Comparison of ENCODE assay signal across 10 cellular contexts in genomic region chr6:34638834-34639736, GRCh38. TPM values are rescaled to one million over a fixed set of nuclear protein-coding genes. Genes with fewer than 3 reads are reported as not detected.
DNase-seq lines count a peak whose midpoint lies in the region; ATAC-seq and TF ChIP-seq lines count a peak whose summit lies in the region.
"Had no signal": no experiment of that assay in that cellular context is flagged by ENCODE, and none has a peak within 500 bp of the region (broad histone marks: within the 10 kb centered on the region; RNA-seq: fewer than 3 reads in every experiment).

No MANE protein-coding gene starts in this region.

- peaks cover 22% of the 10 kb centered on the region for H3K4me1 Mint-ChIP-seq in Calu3 (ENCODE audit: low read depth, unreplicated experiment)
- H3K4me1 Mint-ChIP-seq: endodermal cell had no signal

- CTCF ChIA-PET in Calu3 (lab: Charles Lee): interaction anchor here (0.9 to 2.0 kb wide), 2 partner anchors 11 to 18 kb away, joined by 7 to 9 read pairs; no protein-coding TSS in a partner anchor

- peak; percentile 55 for ATAC-seq in HG02973 (IDR thresholded peaks at IDR 0.05; ENCODE audit: unreplicated experiment)

- H3K27me3 Mint-ChIP-seq in Calu3 (ENCODE audit: unreplicated experiment): no peaks in the 10 kb centered on the region

- H3K36me3 Mint-ChIP-seq in Calu3 (ENCODE audit: insufficient read depth, unreplicated experiment): peaks cover 13% of the 10 kb centered on the region

- no peak for TF ChIP-seq CTCF in Calu3 (IDR thresholded peaks at IDR 0.05; ENCODE audit: unreplicated experiment)
- TF ChIP-seq CTCF in fibroblast of mammary gland (conservative IDR thresholded peaks at IDR 0.05; ENCODE audit: control insufficient read depth, insufficient read depth, low read depth, low read length): no peak
- TF ChIP-seq CTCF in suprapubic skin (IDR thresholded peaks at IDR 0.05): no peak

- TF ChIP-seq EP300 in suprapubic skin (IDR thresholded peaks at IDR 0.05): no peak

- no peaks in the 10 kb centered on the region for H3K9me3 Mint-ChIP-seq in Calu3 (ENCODE audit: low read depth, unreplicated experiment)
- H3K9me3 Mint-ChIP-seq: endodermal cell had no signal

- intact Hi-C loops in Calu3 (cut with micrococcal nuclease; ENCODE audit: unreplicated experiment): no loop called here

- no peaks in the 10 kb centered on the region for H3K27me3 ChIP-seq in suprapubic skin

- H3K27ac ChIP-seq in suprapubic skin: no peak overlapping the region

- H3K27ac Mint-ChIP-seq in Calu3 (ENCODE audit: unreplicated experiment): peak overlapping the region; percentile 0
- H3K27ac Mint-ChIP-seq: endodermal cell had no signal

- TF ChIP-seq POLR2A in suprapubic skin (IDR thresholded peaks at IDR 0.05): no peak

- no peaks in the 10 kb centered on the region for H3K4me1 ChIP-seq in suprapubic skin

- H3K36me3 ChIP-seq in suprapubic skin: peaks cover 13% of the 10 kb centered on the region

- no TSS peak for BruUV-seq in Calu3 (replicated peaks; lab: Mats Ljungman, UMichigan)

- WGBS in suprapubic skin: 94% methylated on average over 6 of the region's 6 CpGs

- no peak for DNase-seq in Calu3
- DNase-seq in GM19238 (ENCODE audit: insufficient read length, low spot score): peak; percentile 27
- peak; percentile 47 for DNase-seq in fibroblast of mammary gland (ENCODE audit: low read depth)
- DNase-seq in cerebellum (ENCODE audit: low spot score): no peak
- no peak for DNase-seq in suprapubic skin (ENCODE audit: low spot score in 2 of 2)
- DNase-seq in LoVo (ENCODE audit: low spot score): no peak
- DNase-seq in COLO668 (lab: John Stamatoyannopoulos, UW; ENCODE audit: unreplicated experiment): no peak
- DNase-seq: activated CD8-positive, alpha-beta memory T cell treated with anti-CD3 and anti-CD28 coated beads, Interleukin-2, amount 50 U/mL, for 48 hours; endodermal cell had no signal

- no peak overlapping the region for H3K4me3 Mint-ChIP-seq in Calu3 (ENCODE audit: low read depth, unreplicated experiment)
- H3K4me3 Mint-ChIP-seq: endodermal cell had no signal

- H3K9me3 ChIP-seq in suprapubic skin: no peaks in the 10 kb centered on the region

- H3K4me3 ChIP-seq in fibroblast of mammary gland (ENCODE audit: control insufficient read depth, low read depth, low read length): no peak overlapping the region
- no peak overlapping the region for H3K4me3 ChIP-seq in suprapubic skin

RNA-seq across cellular contexts. Expression of gene ILRUN, which starts 57.5 kb away (rescaled TPM):
- total RNA-seq in Calu3 (2022) (137 and 145 TPM in 2 replicates), cerebellum (19.2 TPM), suprapubic skin (10 to 100 TPM; 65.0 to 86.5 (median 69.6) TPM)

Comparison
In these comparisons a context has a peak if more than half of its experiments do, and no peak if none do; other contexts are left out.
1. DNase-seq: peak in GM19238 (single experiment) and fibroblast of mammary gland (single experiment); none in Calu3 (single experiment), cerebellum (single experiment), suprapubic skin (0 of 2), LoVo (single experiment) and COLO668 (single experiment).